In genomic region chr9:129752915-129753724, GRCh38 we compare ENCODE assay signal across 8 cellular contexts. TPM values are rescaled to one million over a fixed set of nuclear protein-coding genes. Genes with fewer than 3 reads are reported as not detected.
DNase-seq lines count a peak whose midpoint lies in the region; ATAC-seq, FAIRE-seq and TF ChIP-seq lines count a peak whose summit lies in the region.

A gene with protein sequence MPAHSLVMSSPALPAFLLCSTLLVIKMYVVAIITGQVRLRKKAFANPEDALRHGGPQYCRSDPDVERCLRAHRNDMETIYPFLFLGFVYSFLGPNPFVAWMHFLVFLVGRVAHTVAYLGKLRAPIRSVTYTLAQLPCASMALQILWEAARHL (minus strand): TSS chr9:129753042. CDS start chr9:129753012, 30 bp downstream.

- POLR2A ChIA-PET in CD4-positive, alpha-beta memory T cell (lab: Charles Lee; ENCODE audit: partially characterized antibody), result no interaction called here
- POLR2A ChIA-PET in activated B cell treated with CpG ODN at 0.5 μM for 24 hours (lab: Charles Lee), result interaction anchor here (0.6 kb wide), 1 partner anchor 15 kb away, joined by 3 read pairs; no protein-coding TSS in a partner anchor

- no peaks in the 10 kb centered on the region for H4K20me1 ChIP-seq in KMS-11 (ENCODE audit: insufficient read depth)

- intact Hi-C loops in CD4-positive, alpha-beta memory T cell (cut with micrococcal nuclease), result no loop called here
- intact Hi-C loops in activated B cell treated with CpG ODN at 0.5 μM for 24 hours (cut with micrococcal nuclease) (no loop called here), left lung (cut with DNase I) (no loop called here)

- H3K4me3 Mint-ChIP-seq in CD4-positive, alpha-beta memory T cell, result peak within 1 kb of the TSS in 5 of 8 donors; percentile 8 to 43 (median 36)
- H3K4me3 Mint-ChIP-seq in activated B cell treated with CpG ODN at 0.5 μM for 24 hours, result no peak within 1 kb of the TSS

- no peak within 1 kb of the TSS for H3K9ac ChIP-seq in KMS-11

- no peaks in the 10 kb centered on the region for H3K36me3 Mint-ChIP-seq in CD4-positive, alpha-beta memory T cell
- H3K36me3 Mint-ChIP-seq in activated B cell treated with CpG ODN at 0.5 μM for 24 hours (ENCODE audit: low read depth), result no peaks in the 10 kb centered on the region

- no peaks in the 10 kb centered on the region for H3K27me3 Mint-ChIP-seq in CD4-positive, alpha-beta memory T cell
- H3K27me3 Mint-ChIP-seq in activated B cell treated with CpG ODN at 0.5 μM for 24 hours, result peaks cover 28% of the 10 kb centered on the region

- H3K9me3 ChIP-seq in CD4-positive, alpha-beta memory T cell (ENCODE audit: control insufficient read depth in 1 of 2, low read length in 2 of 2), result no peaks in the 10 kb centered on the region
- H3K9me3 ChIP-seq in left lung, result no peaks in the 10 kb centered on the region

- peak in 4 of 5 donors; percentile 21 to 43 (median 32) for DNase-seq in CD4-positive, alpha-beta memory T cell
- DNase-seq in activated B cell treated with CpG ODN at 0.5 μM for 24 hours, result no peak
- DNase-seq in choroid plexus epithelial cell (ENCODE audit: low read depth), result peak; percentile 95
- DNase-seq in left lung, result peak; percentile 70 to 90
- DNase-seq in stimulated activated CD4-positive, alpha-beta T cell treated with anti-CD3 and anti-CD28 coated beads, Interleukin-4, amount 100 ng/mL, for 4 hours, result peak; percentile 55 to 62
- no peak for DNase-seq in GM19239 (ENCODE audit: insufficient read length, low spot score)

- no peaks in the 10 kb centered on the region for H3K79me2 ChIP-seq in KMS-11 (ENCODE audit: insufficient read depth, low read depth)

- ATAC-seq in activated B cell treated with CpG ODN at 0.5 μM for 24 hours (ENCODE audit: low read depth), result peak; percentile 54
- ATAC-seq in left lung, result peak; percentile 96
- no peak for ATAC-seq in GM18520 (IDR thresholded peaks at IDR 0.05; ENCODE audit: unreplicated experiment)

- H2AFZ ChIP-seq in KMS-11 (ENCODE audit: low read depth), result peak within 1 kb of the TSS; percentile 42; the same call in 1 of the 2 replicates

- no peak within 1 kb of the TSS for H3K27ac ChIP-seq in CD4-positive, alpha-beta memory T cell (ENCODE audit: low read depth, low read length)
- H3K27ac ChIP-seq in KMS-11 (no peak within 1 kb of the TSS), left lung (no peak within 1 kb of the TSS)

- H3K4me1 Mint-ChIP-seq in CD4-positive, alpha-beta memory T cell, result peaks cover 5 to 19% (median 15%) of the 10 kb centered on the region in 4 donors
- peaks cover 13% of the 10 kb centered on the region for H3K4me1 Mint-ChIP-seq in activated B cell treated with CpG ODN at 0.5 μM for 24 hours

- H3K36me3 ChIP-seq in CD4-positive, alpha-beta memory T cell (ENCODE audit: insufficient read depth, low read length), result no peaks in the 10 kb centered on the region
- H3K36me3 ChIP-seq in KMS-11 (ENCODE audit: insufficient read depth), result no peaks in the 10 kb centered on the region
- H3K36me3 ChIP-seq in left lung, result no peaks in the 10 kb centered on the region

- H3K4me1 ChIP-seq in CD4-positive, alpha-beta memory T cell (ENCODE audit: insufficient read depth, low read length), result peaks cover 19% of the 10 kb centered on the region
- H3K4me1 ChIP-seq in KMS-11 (ENCODE audit: low read depth, poor library complexity, severe bottlenecking) (peaks cover 8% of the 10 kb centered on the region), left lung (peaks cover 4 to 39% of the 10 kb centered on the region in 2 donors)

- TF ChIP-seq CTCF in KMS-11 (conservative IDR thresholded peaks at IDR 0.05; ENCODE audit: low read depth, low read length), result no peak
- TF ChIP-seq CTCF in activated B cell treated with CpG ODN at 0.5 μM for 24 hours (IDR thresholded peaks at IDR 0.05), result no peak
- no peak for TF ChIP-seq CTCF in choroid plexus epithelial cell (conservative IDR thresholded peaks at IDR 0.05; ENCODE audit: low read depth, low read length)
- no peak for TF ChIP-seq CTCF in left lung (IDR thresholded peaks at IDR 0.05)

- no peaks in the 10 kb centered on the region for H3K9me3 Mint-ChIP-seq in CD4-positive, alpha-beta memory T cell
- no peaks in the 10 kb centered on the region for H3K9me3 Mint-ChIP-seq in activated B cell treated with CpG ODN at 0.5 μM for 24 hours

- H3K27ac Mint-ChIP-seq in CD4-positive, alpha-beta memory T cell, result no peak within 1 kb of the TSS
- no peak within 1 kb of the TSS for H3K27ac Mint-ChIP-seq in activated B cell treated with CpG ODN at 0.5 μM for 24 hours

- no peaks in the 10 kb centered on the region for H3K27me3 ChIP-seq in CD4-positive, alpha-beta memory T cell (ENCODE audit: insufficient read depth, low read length)
- H3K27me3 ChIP-seq in KMS-11 (ENCODE audit: insufficient read depth, low read depth) (peaks cover 47% of the 10 kb centered on the region), left lung (peaks cover 0 to 30% of the 10 kb centered on the region in 2 donors)

- CTCF ChIA-PET in CD4-positive, alpha-beta memory T cell (lab: Charles Lee; ENCODE audit: partially characterized antibody), result interaction anchor here (0.8 to 1.6 kb wide), 2 partner anchors 15 kb away, joined by 3 to 5 read pairs; no protein-coding TSS in a partner anchor
- CTCF ChIA-PET in activated B cell treated with CpG ODN at 0.5 μM for 24 hours (lab: Charles Lee), result no interaction called here

- no peak within 1 kb of the TSS for H3K4me3 ChIP-seq in CD4-positive, alpha-beta memory T cell (ENCODE audit: low read length in 2 of 2)
- no peak within 1 kb of the TSS for H3K4me3 ChIP-seq in KMS-11 (IDR thresholded peaks at IDR 0.05; ENCODE audit: insufficient read depth, low read depth, low read length)
- H3K4me3 ChIP-seq in choroid plexus epithelial cell (ENCODE audit: low read depth, low read length), result peak within 1 kb of the TSS; percentile 81
- peak within 1 kb of the TSS; percentile 2 to 26 for H3K4me3 ChIP-seq in left lung

- no peak for FAIRE-seq in GM19239 (lab: Jason Lieb, UNC)

- peak within 1 kb of the TSS; percentile 66 for H3K4me2 ChIP-seq in KMS-11

RNA-seq across cellular contexts. Expression of the gene that starts here (rescaled TPM):
- not detected for total RNA-seq in CD4-positive, alpha-beta memory T cell
- not detected for polyA plus RNA-seq in CD4-positive, alpha-beta memory T cell
- total RNA-seq in activated B cell treated with CpG ODN at 0.5 μM for 24 hours (not detected in 2 replicates), left lung (1 to 10 TPM; 3.2 to 9.8 TPM)

Comparison
In these comparisons a context has a peak if more than half of its experiments do, and no peak if none do; other contexts are left out.
1. Peak in DNase-seq in CD4-positive, alpha-beta memory T cell; RNA of the gene not detected or under 1 TPM.
2. Peak in ATAC-seq in activated B cell treated with CpG ODN at 0.5 μM for 24 hours; RNA of the gene not detected or under 1 TPM.
3. DNase-seq: peak in choroid plexus epithelial cell (single experiment), left lung (2 of 2) and stimulated activated CD4-positive, alpha-beta T cell treated with anti-CD3 and anti-CD28 coated beads, Interleukin-4, amount 100 ng/mL, for 4 hours (2 of 2); none in activated B cell treated with CpG ODN at 0.5 μM for 24 hours (single experiment) and GM19239 (single experiment).
4. H3K4me3 ChIP-seq: peak in choroid plexus epithelial cell (single experiment) and left lung (2 of 2); none in CD4-positive, alpha-beta memory T cell (0 of 2) and KMS-11 (single experiment).